In the genomic region with DNA sequence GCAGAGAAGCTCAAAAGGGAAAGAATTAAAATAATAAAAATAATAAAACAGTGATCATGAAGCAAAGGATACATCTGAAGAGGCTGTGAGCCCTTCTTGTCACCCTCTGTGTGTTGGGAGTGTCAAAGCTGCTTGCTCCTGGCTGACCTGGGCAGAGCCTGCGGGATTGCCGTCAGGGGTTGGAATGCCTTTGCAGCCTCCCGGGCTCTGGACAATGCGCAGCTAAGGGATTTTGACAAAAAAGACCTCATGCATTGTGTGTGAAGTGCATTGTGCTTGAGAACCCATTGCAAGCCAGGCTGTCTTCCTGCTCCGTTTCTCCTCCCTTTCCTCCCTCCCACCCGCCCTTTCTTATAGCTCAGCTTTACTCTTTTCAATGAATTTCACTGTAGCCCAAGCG, we compare ENCODE assay signal across 17 cellular contexts.
"Had no signal": no experiment of that assay in that cellular context is flagged by ENCODE, and none has a peak within 500 bp of the region (broad histone marks: within the 10 kb centered on the region; RNA-seq: fewer than 3 reads in every experiment).

No MANE protein-coding gene starts in this region.

- H3K4me3 ChIP-seq: adrenal gland, breast epithelium, SK-N-MC had no signal

- H3K27ac Mint-ChIP-seq: activated CD4-positive, alpha-beta T cell treated with anti-CD3 and anti-CD28 coated beads for 36 hours; activated CD8-positive, alpha-beta T cell treated with anti-CD3 and anti-CD28 coated beads, Interleukin-2, amount 10 ng/mL, durations not matched to agents 7 days and 5 days; activated naive CD8-positive, alpha-beta T cell treated with anti-CD3 and anti-CD28 coated beads, Interleukin-2, amount 10 ng/mL, durations not matched to agents 7 days and 5 days had no signal

- H3K27ac ChIP-seq: adrenal gland, breast epithelium, SK-N-MC, VCaP had no signal

- H3K36me3 ChIP-seq: adrenal gland, breast epithelium had no signal

- H3K36me3 Mint-ChIP-seq: activated naive CD8-positive, alpha-beta T cell treated with anti-CD3 and anti-CD28 coated beads, Interleukin-2, amount 10 ng/mL, durations not matched to agents 7 days and 5 days had no signal

- ATAC-seq: activated CD4-positive, alpha-beta T cell treated with anti-CD3 and anti-CD28 coated beads for 36 hours; activated CD8-positive, alpha-beta T cell treated with anti-CD3 and anti-CD28 coated beads, Interleukin-2, amount 10 ng/mL, durations not matched to agents 7 days and 5 days had no signal

- H3K9me3 Mint-ChIP-seq: activated naive CD8-positive, alpha-beta T cell treated with anti-CD3 and anti-CD28 coated beads, Interleukin-2, amount 10 ng/mL, durations not matched to agents 7 days and 5 days had no signal

- H3K4me3 Mint-ChIP-seq: activated CD4-positive, alpha-beta T cell treated with anti-CD3 and anti-CD28 coated beads for 36 hours; activated CD8-positive, alpha-beta T cell treated with anti-CD3 and anti-CD28 coated beads, Interleukin-2, amount 10 ng/mL, durations not matched to agents 7 days and 5 days; activated naive CD8-positive, alpha-beta T cell treated with anti-CD3 and anti-CD28 coated beads, Interleukin-2, amount 10 ng/mL, durations not matched to agents 7 days and 5 days had no signal

- H3K9me3 ChIP-seq: adrenal gland had no signal

- DNase-seq: activated CD4-positive, alpha-beta T cell treated with anti-CD3 and anti-CD28 coated beads, Interleukin-2, amount 50 U/mL, for 1 hour; activated CD8-positive, alpha-beta memory T cell treated with anti-CD3 and anti-CD28 coated beads, Interleukin-2, amount 50 U/mL, for 48 hours; activated CD8-positive, alpha-beta T cell treated with anti-CD3 and anti-CD28 coated beads, Interleukin-2, amount 10 ng/mL, durations not matched to agents 7 days and 5 days; activated naive CD4-positive, alpha-beta T cell treated with anti-CD3 and anti-CD28 coated beads, Interleukin-2, amount 50 U/mL, for 16 hours; activated naive CD8-positive, alpha-beta T cell treated with anti-CD3 and anti-CD28 coated beads, Interleukin-2, amount 10 ng/mL, durations not matched to agents 7 days and 5 days; activated T-cell treated with anti-CD3 and anti-CD28 coated beads, Interleukin-2, amount 50 U/mL, for 1 hour; central memory CD4-positive, alpha-beta T cell; NCI-H1436 treated with DMSO at 0.1 percent for 48 hours; NCI-H226; NCI-H510A; SIG-M5; T-helper 1 cell had no signal

- H3K4me1 ChIP-seq: adrenal gland, breast epithelium had no signal

- H3K4me1 Mint-ChIP-seq: activated CD4-positive, alpha-beta T cell treated with anti-CD3 and anti-CD28 coated beads for 36 hours; activated naive CD8-positive, alpha-beta T cell treated with anti-CD3 and anti-CD28 coated beads, Interleukin-2, amount 10 ng/mL, durations not matched to agents 7 days and 5 days had no signal

- H3K27me3 ChIP-seq: adrenal gland, breast epithelium had no signal
